ENCODE assay signal across 8 cellular contexts in the genomic region with DNA sequence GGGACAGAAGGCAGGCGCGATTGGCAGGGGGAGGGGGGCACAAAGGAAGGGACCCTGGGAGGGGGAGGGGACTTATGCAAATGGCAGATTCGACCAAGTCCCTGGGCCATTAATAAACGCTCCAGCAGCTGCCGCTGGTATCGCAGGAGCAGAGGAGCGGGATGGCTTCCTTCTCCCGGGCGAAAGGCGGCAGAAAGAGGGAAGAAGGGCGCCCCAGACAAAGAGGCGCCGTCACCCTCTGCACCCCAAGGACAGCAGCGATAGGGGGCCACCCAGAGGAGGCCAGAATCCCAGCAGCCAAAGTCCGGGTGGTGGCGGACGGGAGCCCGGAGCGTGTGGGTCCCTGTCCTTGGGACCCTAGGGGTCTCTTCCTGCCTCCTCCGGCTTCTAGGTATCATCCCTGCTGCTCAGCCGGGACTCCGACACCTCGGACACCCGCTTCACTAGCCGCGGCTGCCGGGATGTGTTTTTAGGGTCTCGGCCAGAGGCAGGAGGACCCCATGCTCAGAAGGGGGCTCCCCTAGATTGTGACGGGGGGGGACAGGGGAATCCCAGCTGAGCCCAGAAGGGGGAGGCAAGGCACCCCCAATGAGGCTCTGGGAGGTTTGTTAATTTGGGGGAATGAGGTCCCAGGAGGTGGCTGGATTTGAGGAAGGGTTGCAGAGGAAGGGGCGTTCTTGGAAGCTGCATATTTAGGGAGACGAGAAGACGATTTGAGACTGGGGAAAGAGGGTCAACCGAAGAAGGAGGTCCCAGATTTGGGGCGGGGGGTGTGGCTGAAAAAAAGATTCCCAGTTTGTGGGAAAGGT. TPM values are rescaled to one million over a fixed set of nuclear protein-coding genes. Genes with fewer than 3 reads are reported as not detected.
A peak's percentile ranks its signal among the peaks of the same experiment; 100 is the strongest.
DNase-seq lines count a peak whose midpoint lies in the region; ATAC-seq and TF ChIP-seq lines count a peak whose summit lies in the region.

No MANE protein-coding gene starts in this region.

- peak overlapping the region; percentile 23 for H3K27ac Mint-ChIP-seq in osteocyte (ENCODE audit: unreplicated experiment)

- DNase-seq in NCI-H2227 treated with DMSO at 0.1 percent for 48 hours (lab: John Stamatoyannopoulos, UW) (peak; percentile 40), osteocyte (ENCODE audit: extremely low spot score, unreplicated experiment) (no peak), OCI-M1 (lab: John Stamatoyannopoulos, UW) (no peak), gastrocnemius medialis (no peak)

- 1 to 3% methylated on average over 34 of the region's 34 CpGs for WGBS in ectodermal cell, 2 experiments

- H3K9me3 Mint-ChIP-seq in osteocyte (ENCODE audit: unreplicated experiment) = no peaks in the 10 kb centered on the region

- TF ChIP-seq POLR2A in gastrocnemius medialis (IDR thresholded peaks at IDR 0.05) = no peak

- peak overlapping the region; percentile 20 for H3K27ac ChIP-seq in ectodermal cell (ENCODE audit: insufficient read depth, low read depth, low read length, poor library complexity, severe bottlenecking)
- H3K27ac ChIP-seq in gastrocnemius medialis = no peak overlapping the region

- H3K9me3 ChIP-seq in ectodermal cell (ENCODE audit: control insufficient read depth, low read length) = no peaks in the 10 kb centered on the region
- H3K9me3 ChIP-seq in gastrocnemius medialis = no peaks in the 10 kb centered on the region

- H3K36me3 ChIP-seq in ectodermal cell (ENCODE audit: control insufficient read depth, insufficient read depth, low read length) (peaks cover 9% of the 10 kb centered on the region), gastrocnemius medialis (no peaks in the 10 kb centered on the region)

- H3K36me3 Mint-ChIP-seq in osteocyte (ENCODE audit: unreplicated experiment) = no peaks in the 10 kb centered on the region

- intact Hi-C loops in gastrocnemius medialis (cut with DNase I; ENCODE audit: low total_unique reads) = no loop called here

- H3K27me3 ChIP-seq in ectodermal cell (ENCODE audit: control insufficient read depth, insufficient read depth, low read length, poor library complexity, severe bottlenecking) = peaks cover 14% of the 10 kb centered on the region
- peaks cover 46 to 51% (median 50%) of the 10 kb centered on the region in 3 donors for H3K27me3 ChIP-seq in gastrocnemius medialis

- peak; percentile 3; the same call in 1 of the 2 replicates for TF ChIP-seq CTCF in GM12874 (IDR thresholded peaks at IDR 0.05; ENCODE audit: insufficient read depth, low read depth, low read length)
- no peak for TF ChIP-seq CTCF in osteocyte (IDR thresholded peaks at IDR 0.05)
- TF ChIP-seq CTCF in gastrocnemius medialis (IDR thresholded peaks at IDR 0.05 in 4 of 5, conservative IDR thresholded peaks at IDR 0.05 in 1 of 5) = no peak

- H3K4me3 ChIP-seq in ectodermal cell (ENCODE audit: insufficient read depth, low read depth, low read length) = peak overlapping the region; percentile 87
- no peak overlapping the region for H3K4me3 ChIP-seq in gastrocnemius medialis

- H3K4me1 ChIP-seq in ectodermal cell (ENCODE audit: control insufficient read depth, insufficient read depth, low read length) (peaks cover 19% of the 10 kb centered on the region), gastrocnemius medialis (peaks cover 3 to 12% of the 10 kb centered on the region in 2 donors)

- H3K27me3 Mint-ChIP-seq in osteocyte (ENCODE audit: unreplicated experiment) = peaks cover 22% of the 10 kb centered on the region

- in situ Hi-C loops in gastrocnemius medialis (cut with MboI; ENCODE audit: low sequenced_read_pairs in 4 of 4) = no loop called here

- H3K4me1 Mint-ChIP-seq in osteocyte (ENCODE audit: unreplicated experiment) = peaks cover 11% of the 10 kb centered on the region

- peak overlapping the region; percentile 78 for H3K4me3 Mint-ChIP-seq in osteocyte (ENCODE audit: unreplicated experiment)

- no peak for ATAC-seq in GM18907 (IDR thresholded peaks at IDR 0.05; ENCODE audit: unreplicated experiment)
- ATAC-seq in gastrocnemius medialis = no peak
- no peak for ATAC-seq in GM18873 (IDR thresholded peaks at IDR 0.05; ENCODE audit: low FRiP score, unreplicated experiment)

RNA-seq across cellular contexts. Expression of a gene that starts 1.7 kb away (rescaled TPM):
- 246 TPM for polyA plus RNA-seq in ectodermal cell (2013, experiment 1 of 4)
- polyA plus RNA-seq in ectodermal cell (2013, experiment 2 of 4) = 277 TPM
- polyA plus RNA-seq in ectodermal cell (2013, experiment 3 of 4) = 179 TPM
- polyA plus RNA-seq in ectodermal cell (2013, experiment 4 of 4) = 204 TPM
- total RNA-seq in osteocyte = 182 and 185 TPM in 2 replicates
- 10 to 100 TPM; 21.1 to 68.5 (median 42.3) TPM for total RNA-seq in gastrocnemius medialis
